1 cellular context compared by ENCODE assay signal in the genomic region with DNA sequence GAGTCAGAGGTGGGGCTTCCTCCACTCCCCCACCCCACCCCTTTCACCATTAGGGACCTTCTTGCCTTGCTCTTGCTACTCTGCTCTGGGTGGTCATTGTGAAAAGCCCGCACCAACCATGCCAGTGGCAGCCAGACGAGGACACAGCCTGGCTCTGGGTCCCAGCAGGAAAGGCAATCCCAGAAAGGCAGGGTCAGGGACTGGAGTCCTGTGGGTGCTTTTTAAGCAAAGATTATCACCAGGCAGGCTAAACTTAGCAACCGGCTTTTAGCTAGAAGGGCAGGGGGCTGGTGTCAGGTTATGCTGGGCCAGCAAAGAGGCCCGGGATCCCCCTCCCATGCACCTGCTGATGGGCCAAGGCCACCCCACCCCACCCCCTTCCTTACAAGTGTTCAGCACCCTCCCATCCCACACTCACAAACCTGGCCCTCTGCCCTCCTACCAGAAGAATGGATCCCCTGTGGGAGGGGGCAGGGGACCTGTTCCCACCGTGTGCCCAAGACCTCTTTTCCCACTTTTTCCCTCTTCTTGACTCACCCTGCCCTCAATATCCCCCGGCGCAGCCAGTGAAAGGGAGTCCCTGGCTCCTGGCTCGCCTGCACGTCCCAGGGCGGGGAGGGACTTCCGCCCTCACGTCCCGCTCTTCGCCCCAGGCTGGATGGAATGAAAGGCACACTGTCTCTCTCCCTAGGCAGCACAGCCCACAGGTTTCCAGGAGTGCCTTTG.
TF ChIP-seq lines count a peak whose summit lies in the region.

No MANE protein-coding gene starts in this region.

TF ChIP-seq in HepG2, 621 proteins besides CTCF, POLR2A, EP300 and RAD21 (continued from another document and continues in another):
- TF ChIP-seq, protein P1, sequence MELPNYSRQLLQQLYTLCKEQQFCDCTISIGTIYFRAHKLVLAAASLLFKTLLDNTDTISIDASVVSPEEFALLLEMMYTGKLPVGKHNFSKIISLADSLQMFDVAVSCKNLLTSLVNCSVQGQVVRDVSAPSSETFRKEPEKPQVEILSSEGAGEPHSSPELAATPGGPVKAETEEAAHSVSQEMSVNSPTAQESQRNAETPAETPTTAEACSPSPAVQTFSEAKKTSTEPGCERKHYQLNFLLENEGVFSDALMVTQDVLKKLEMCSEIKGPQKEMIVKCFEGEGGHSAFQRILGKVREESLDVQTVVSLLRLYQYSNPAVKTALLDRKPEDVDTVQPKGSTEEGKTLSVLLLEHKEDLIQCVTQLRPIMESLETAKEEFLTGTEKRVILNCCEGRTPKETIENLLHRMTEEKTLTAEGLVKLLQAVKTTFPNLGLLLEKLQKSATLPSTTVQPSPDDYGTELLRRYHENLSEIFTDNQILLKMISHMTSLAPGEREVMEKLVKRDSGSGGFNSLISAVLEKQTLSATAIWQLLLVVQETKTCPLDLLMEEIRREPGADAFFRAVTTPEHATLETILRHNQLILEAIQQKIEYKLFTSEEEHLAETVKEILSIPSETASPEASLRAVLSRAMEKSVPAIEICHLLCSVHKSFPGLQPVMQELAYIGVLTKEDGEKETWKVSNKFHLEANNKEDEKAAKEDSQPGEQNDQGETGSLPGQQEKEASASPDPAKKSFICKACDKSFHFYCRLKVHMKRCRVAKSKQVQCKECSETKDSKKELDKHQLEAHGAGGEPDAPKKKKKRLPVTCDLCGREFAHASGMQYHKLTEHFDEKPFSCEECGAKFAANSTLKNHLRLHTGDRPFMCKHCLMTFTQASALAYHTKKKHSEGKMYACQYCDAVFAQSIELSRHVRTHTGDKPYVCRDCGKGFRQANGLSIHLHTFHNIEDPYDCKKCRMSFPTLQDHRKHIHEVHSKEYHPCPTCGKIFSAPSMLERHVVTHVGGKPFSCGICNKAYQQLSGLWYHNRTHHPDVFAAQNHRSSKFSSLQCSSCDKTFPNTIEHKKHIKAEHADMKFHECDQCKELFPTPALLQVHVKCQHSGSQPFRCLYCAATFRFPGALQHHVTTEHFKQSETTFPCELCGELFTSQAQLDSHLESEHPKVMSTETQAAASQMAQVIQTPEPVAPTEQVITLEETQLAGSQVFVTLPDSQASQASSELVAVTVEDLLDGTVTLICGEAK (IDR thresholded peaks at IDR 0.05): no peak
- TF ChIP-seq, protein P1 (CRISPR knock-in tag; IDR thresholded peaks at IDR 0.05): 0 out of 2 replicates have a peak, but pooled peaks have one; percentile 16
- no peak for TF ChIP-seq ZFY (CRISPR knock-in tag; IDR thresholded peaks at IDR 0.05)
- TF ChIP-seq ZNF12 (CRISPR knock-in tag; IDR thresholded peaks at IDR 0.05): no peak
- TF ChIP-seq TFDP1 (CRISPR knock-in tag; IDR thresholded peaks at IDR 0.05; ENCODE audit: borderline replicate concordance): peak; percentile 62; the same call in 1 of the 2 replicates
- TF ChIP-seq SMAD1 (CRISPR knock-in tag; IDR thresholded peaks at IDR 0.05; ENCODE audit: borderline replicate concordance, low read depth): peak; percentile 56; the same call in 1 of the 2 replicates
- no peak; the same call in 1 of the 2 replicates for TF ChIP-seq ZNF772 (CRISPR knock-in tag; IDR thresholded peaks at IDR 0.05)
- TF ChIP-seq HES4 (CRISPR knock-in tag; IDR thresholded peaks at IDR 0.05; ENCODE audit: borderline replicate concordance): peak; percentile 79; the same call in 1 of the 2 replicates
- TF ChIP-seq ZBTB3 (CRISPR knock-in tag; IDR thresholded peaks at IDR 0.05; ENCODE audit: borderline replicate concordance, low read depth): 0 out of 2 replicates have a peak, but pooled peaks have one; percentile 50
- TF ChIP-seq PHF21A (CRISPR knock-in tag; IDR thresholded peaks at IDR 0.05): peak; percentile 36; the same call in 1 of the 2 replicates
- peak; percentile 78; the same call in 1 of the 2 replicates for TF ChIP-seq SAP130 (CRISPR knock-in tag; IDR thresholded peaks at IDR 0.05; ENCODE audit: low read depth)
- 0 out of 2 replicates have a peak, but pooled peaks have one; percentile 41 for TF ChIP-seq ZNF331 (CRISPR knock-in tag; IDR thresholded peaks at IDR 0.05)
- peak in 1 of 2 experiments; percentile 56; a peak in 2 of 4 replicates for TF ChIP-seq KLF16 (CRISPR knock-in tag; IDR thresholded peaks at IDR 0.05)
- peak; percentile 23; the same call in 1 of the 2 replicates for TF ChIP-seq NR2F2 (IDR thresholded peaks at IDR 0.05; ENCODE audit: borderline replicate concordance, low read depth)
- peak; percentile 60 for TF ChIP-seq RBFOX2 (IDR thresholded peaks at IDR 0.05; ENCODE audit: low read depth, low read length)
- 0 out of 2 replicates have a peak, but pooled peaks have one; percentile 23 for TF ChIP-seq MTA1 (CRISPR knock-in tag; IDR thresholded peaks at IDR 0.05; ENCODE audit: borderline replicate concordance)
- TF ChIP-seq ZBTB2 (CRISPR knock-in tag; IDR thresholded peaks at IDR 0.05; ENCODE audit: low read depth): 0 out of 2 replicates have a peak, but pooled peaks have one; percentile 17
- TF ChIP-seq ZSCAN22 (CRISPR knock-in tag; IDR thresholded peaks at IDR 0.05): 0 out of 2 replicates have a peak, but pooled peaks have one; percentile 24
- TF ChIP-seq GABPB1 (CRISPR knock-in tag; IDR thresholded peaks at IDR 0.05): peak; percentile 91
- no peak for TF ChIP-seq ZNF615 (CRISPR knock-in tag; IDR thresholded peaks at IDR 0.05; ENCODE audit: borderline replicate concordance)
- TF ChIP-seq ZNF780A (CRISPR knock-in tag; IDR thresholded peaks at IDR 0.05): 0 out of 2 replicates have a peak, but pooled peaks have one; percentile 0
- TF ChIP-seq SRF (IDR thresholded peaks at IDR 0.05; ENCODE audit: low read depth, low read length): no peak
- TF ChIP-seq BORCS8-MEF2B (CRISPR knock-in tag; IDR thresholded peaks at IDR 0.05): no peak
- TF ChIP-seq ZBED4 (CRISPR knock-in tag; IDR thresholded peaks at IDR 0.05; ENCODE audit: borderline replicate concordance): no peak
- peak; percentile 24; the same call in 1 of the 2 replicates for TF ChIP-seq ZSCAN9 (CRISPR knock-in tag; IDR thresholded peaks at IDR 0.05; ENCODE audit: borderline replicate concordance)
- TF ChIP-seq ZNF777 (CRISPR knock-in tag; IDR thresholded peaks at IDR 0.05): no peak
- TF ChIP-seq, protein P2, sequence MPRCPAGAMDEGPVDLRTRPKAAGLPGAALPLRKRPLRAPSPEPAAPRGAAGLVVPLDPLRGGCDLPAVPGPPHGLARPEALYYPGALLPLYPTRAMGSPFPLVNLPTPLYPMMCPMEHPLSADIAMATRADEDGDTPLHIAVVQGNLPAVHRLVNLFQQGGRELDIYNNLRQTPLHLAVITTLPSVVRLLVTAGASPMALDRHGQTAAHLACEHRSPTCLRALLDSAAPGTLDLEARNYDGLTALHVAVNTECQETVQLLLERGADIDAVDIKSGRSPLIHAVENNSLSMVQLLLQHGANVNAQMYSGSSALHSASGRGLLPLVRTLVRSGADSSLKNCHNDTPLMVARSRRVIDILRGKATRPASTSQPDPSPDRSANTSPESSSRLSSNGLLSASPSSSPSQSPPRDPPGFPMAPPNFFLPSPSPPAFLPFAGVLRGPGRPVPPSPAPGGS (CRISPR knock-in tag; IDR thresholded peaks at IDR 0.05): no peak
- TF ChIP-seq, protein P3, sequence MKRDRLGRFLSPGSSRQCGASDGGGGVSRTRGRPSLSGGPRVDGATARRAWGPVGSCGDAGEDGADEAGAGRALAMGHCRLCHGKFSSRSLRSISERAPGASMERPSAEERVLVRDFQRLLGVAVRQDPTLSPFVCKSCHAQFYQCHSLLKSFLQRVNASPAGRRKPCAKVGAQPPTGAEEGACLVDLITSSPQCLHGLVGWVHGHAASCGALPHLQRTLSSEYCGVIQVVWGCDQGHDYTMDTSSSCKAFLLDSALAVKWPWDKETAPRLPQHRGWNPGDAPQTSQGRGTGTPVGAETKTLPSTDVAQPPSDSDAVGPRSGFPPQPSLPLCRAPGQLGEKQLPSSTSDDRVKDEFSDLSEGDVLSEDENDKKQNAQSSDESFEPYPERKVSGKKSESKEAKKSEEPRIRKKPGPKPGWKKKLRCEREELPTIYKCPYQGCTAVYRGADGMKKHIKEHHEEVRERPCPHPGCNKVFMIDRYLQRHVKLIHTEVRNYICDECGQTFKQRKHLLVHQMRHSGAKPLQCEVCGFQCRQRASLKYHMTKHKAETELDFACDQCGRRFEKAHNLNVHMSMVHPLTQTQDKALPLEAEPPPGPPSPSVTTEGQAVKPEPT (CRISPR knock-in tag; IDR thresholded peaks at IDR 0.05; ENCODE audit: low read depth): peak; percentile 52; the same call in 1 of the 2 replicates
- TF ChIP-seq MAZ (IDR thresholded peaks at IDR 0.05; ENCODE audit: borderline replicate concordance, low read depth, low read length): no peak
- peak; percentile 68 for TF ChIP-seq MAZ (CRISPR knock-in tag; IDR thresholded peaks at IDR 0.05; ENCODE audit: low read depth)
- peak; percentile 64; the same call in 1 of the 2 replicates for TF ChIP-seq MED1 (CRISPR knock-in tag; IDR thresholded peaks at IDR 0.05)
- TF ChIP-seq ZBTB25 (CRISPR knock-in tag; IDR thresholded peaks at IDR 0.05): no peak
